Comparison of ENCODE assay signal across 8 cellular contexts in genomic region chrX:13648346-13648745, GRCh38. TPM values are rescaled to one million over a fixed set of nuclear protein-coding genes. Genes with fewer than 3 reads are reported as not detected.
DNase-seq lines count a peak whose midpoint lies in the region; ATAC-seq and TF ChIP-seq lines count a peak whose summit lies in the region.
"Not testable (repeated sequence)": the region's sequence is repeated elsewhere in the genome, so short reads cannot be mapped to it uniquely, and the experiment has no call there.

No MANE protein-coding gene starts in this region.

- not testable (repeated sequence) for H3K27me3 ChIP-seq in upper lobe of left lung

- H3K9me3 ChIP-seq in HEK293 (ENCODE audit: control insufficient read depth, insufficient read depth, low read depth, low read length); upper lobe of left lung: not testable (repeated sequence)

- not testable (repeated sequence) for TF ChIP-seq POLR2A in erythroblast (IDR thresholded peaks at IDR 0.05; ENCODE audit: low read length); upper lobe of left lung (IDR thresholded peaks at IDR 0.05)

- 78 to 86% methylated on average over 2 of the region's 2 CpGs for WGBS in upper lobe of left lung, 2 donors

- peaks cover 10% of the 10 kb centered on the region for H3K4me1 Mint-ChIP-seq in T-helper 2 cell treated with Interferon-gamma antibody and Interleukin-4, amounts not matched to agents 5 μg/mL and 100 μg/mL, for 36 hours (ENCODE audit: low read depth)
- H3K4me1 Mint-ChIP-seq in activated T-cell treated with anti-CD3 and anti-CD28 coated beads, Interleukin-2, amount 50 U/mL, for 72 hours (ENCODE audit: low read depth) = peaks cover 24% of the 10 kb centered on the region
- peaks cover 38% of the 10 kb centered on the region for H3K4me1 Mint-ChIP-seq in nephron

- CTCF ChIA-PET in HEK293 (lab: Yijun Ruan, JAX) = interaction anchor here (4.0 kb wide), 1 partner anchor 141 kb away, joined by 17 read pairs; no protein-coding TSS in a partner anchor

- peak overlapping the region; percentile 60 for H3K27ac Mint-ChIP-seq in T-helper 2 cell treated with Interferon-gamma antibody and Interleukin-4, amounts not matched to agents 5 μg/mL and 100 μg/mL, for 36 hours
- peak overlapping the region; percentile 95 for H3K27ac Mint-ChIP-seq in activated T-cell treated with anti-CD3 and anti-CD28 coated beads, Interleukin-2, amount 50 U/mL, for 72 hours
- H3K27ac Mint-ChIP-seq in nephron = peak overlapping the region; percentile 90 to 98 (median 98)

- not testable (repeated sequence) for ATAC-seq in activated T-cell treated with anti-CD3 and anti-CD28 coated beads, Interleukin-2, amount 50 U/mL, for 72 hours (replicated peaks in 1 of 2); upper lobe of left lung (ENCODE audit: low FRiP score in 2 of 2)

- DNase-seq in CD1c-positive myeloid dendritic cell (ENCODE audit: extremely low spot score) (peak; percentile 58), MV-4-11 (lab: John Stamatoyannopoulos, UW) (peak; percentile 55), erythroblast (lab: John Stamatoyannopoulos, UW) (peak; percentile 30 to 64)
- not testable (repeated sequence) for DNase-seq in T-helper 2 cell treated with Interferon-gamma antibody and Interleukin-4, amounts not matched to agents 5 μg/mL and 100 μg/mL, for 36 hours (ENCODE audit: low spot score); activated T-cell treated with anti-CD3 and anti-CD28 coated beads, Interleukin-2, amount 50 U/mL, for 72 hours; upper lobe of left lung

- not testable (repeated sequence) for TF ChIP-seq CTCF in HEK293 (tag by site-specific recombination; IDR thresholded peaks at IDR 0.05); nephron (IDR thresholded peaks at IDR 0.05; ENCODE audit: unreplicated experiment in 3 of 3); upper lobe of left lung (IDR thresholded peaks at IDR 0.05)

- H3K27ac ChIP-seq in HEK293 (ENCODE audit: extremely low read depth, low read depth, low read length) (peak overlapping the region; percentile 64), upper lobe of left lung (peak overlapping the region; percentile 53 to 56 (median 54))

- H3K4me1 ChIP-seq in HEK293 (ENCODE audit: control insufficient read depth, insufficient read depth, low read length) = peaks cover 11% of the 10 kb centered on the region
- not testable (repeated sequence) for H3K4me1 ChIP-seq in upper lobe of left lung

- POLR2A ChIA-PET in HEK293 (lab: Yijun Ruan, JAX) = interaction anchor here (0.7 kb wide), 1 partner anchor 12 kb away, joined by 4 read pairs; no protein-coding TSS in a partner anchor

- TF ChIP-seq EP300 in upper lobe of left lung (IDR thresholded peaks at IDR 0.05) = not testable (repeated sequence)

- H3K36me3 Mint-ChIP-seq in T-helper 2 cell treated with Interferon-gamma antibody and Interleukin-4, amounts not matched to agents 5 μg/mL and 100 μg/mL, for 36 hours (ENCODE audit: low read depth); activated T-cell treated with anti-CD3 and anti-CD28 coated beads, Interleukin-2, amount 50 U/mL, for 72 hours (ENCODE audit: insufficient read depth in 2 of 2); nephron (ENCODE audit: low read depth): not testable (repeated sequence)

- H3K9me3 Mint-ChIP-seq in T-helper 2 cell treated with Interferon-gamma antibody and Interleukin-4, amounts not matched to agents 5 μg/mL and 100 μg/mL, for 36 hours; activated T-cell treated with anti-CD3 and anti-CD28 coated beads, Interleukin-2, amount 50 U/mL, for 72 hours; nephron: not testable (repeated sequence)

- H3K4me3 ChIP-seq in HEK293 (ENCODE audit: low read depth, low read length); upper lobe of left lung: not testable (repeated sequence)

- H3K4me3 Mint-ChIP-seq in T-helper 2 cell treated with Interferon-gamma antibody and Interleukin-4, amounts not matched to agents 5 μg/mL and 100 μg/mL, for 36 hours; nephron: not testable (repeated sequence)
- peak overlapping the region in 1 of 2 donors; percentile 85 for H3K4me3 Mint-ChIP-seq in activated T-cell treated with anti-CD3 and anti-CD28 coated beads, Interleukin-2, amount 50 U/mL, for 72 hours

- not testable (repeated sequence) for H3K27me3 Mint-ChIP-seq in T-helper 2 cell treated with Interferon-gamma antibody and Interleukin-4, amounts not matched to agents 5 μg/mL and 100 μg/mL, for 36 hours (ENCODE audit: low read depth); nephron (ENCODE audit: low read depth)
- H3K27me3 Mint-ChIP-seq in activated T-cell treated with anti-CD3 and anti-CD28 coated beads, Interleukin-2, amount 50 U/mL, for 72 hours (ENCODE audit: low read depth) = peaks cover 52% of the 10 kb centered on the region

- not testable (repeated sequence) for H3K36me3 ChIP-seq in HEK293 (ENCODE audit: control insufficient read depth in 2 of 2, insufficient read depth in 1 of 2, low read length in 2 of 2); upper lobe of left lung

TF ChIP-seq in HEK293, 187 proteins besides CTCF, POLR2A, EP300 and RAD21:
- TF ChIP-seq ZFHX2 (tag by site-specific recombination; conservative IDR thresholded peaks at IDR 0.05) = 0 out of 2 replicates have a peak, but pooled peaks have one; percentile 30

RNA-seq across cellular contexts. Expression of gene TCEANC, which starts 4.6 kb away (rescaled TPM):
- 1 to 10 TPM; 4.4 to 4.6 TPM for total RNA-seq in activated T-cell treated with anti-CD3 and anti-CD28 coated beads, Interleukin-2, amount 50 U/mL, for 72 hours
- 1 to 10 TPM; 2.4 to 8.9 (median 4.1) TPM for total RNA-seq in upper lobe of left lung

RNA-seq across cellular contexts. Expression of gene RAB9A, which starts 40.6 kb away (rescaled TPM):
- total RNA-seq in activated T-cell treated with anti-CD3 and anti-CD28 coated beads, Interleukin-2, amount 50 U/mL, for 72 hours = 10 to 100 TPM; 56.0 to 71.6 TPM
- total RNA-seq in upper lobe of left lung = 10 to 100 TPM; 12.6 to 38.4 (median 29.1) TPM
